8 cellular contexts compared by ENCODE assay signal in genomic region chr17:56819431-56820145, GRCh38. TPM values are rescaled to one million over a fixed set of nuclear protein-coding genes. Genes with fewer than 3 reads are reported as not detected.
DNase-seq lines count a peak whose midpoint lies in the region; ATAC-seq and TF ChIP-seq lines count a peak whose summit lies in the region.

No MANE protein-coding gene starts in this region.

- no peak overlapping the region for H3K4me3 Mint-ChIP-seq in activated T-helper 1 cell treated with anti-CD3 and anti-CD28 coated beads, Interleukin-12 subunit alpha, Interleukin-12 subunit beta, Interleukin-2, Interleukin-4 antibody, amounts not matched to agents 30 ng/mL and 10 ng/mL and 1 ng/mL, durations not matched to agents 14 hours and 24 hours and 36 hours
- H3K4me3 Mint-ChIP-seq in type B pancreatic cell = no peak overlapping the region

- peaks cover 6% of the 10 kb centered on the region for H3K27me3 Mint-ChIP-seq in activated T-helper 1 cell treated with anti-CD3 and anti-CD28 coated beads, Interleukin-12 subunit alpha, Interleukin-12 subunit beta, Interleukin-2, Interleukin-4 antibody, amounts not matched to agents 30 ng/mL and 10 ng/mL and 1 ng/mL, durations not matched to agents 14 hours and 24 hours and 36 hours (ENCODE audit: insufficient read depth)
- peaks cover 13% of the 10 kb centered on the region for H3K27me3 Mint-ChIP-seq in type B pancreatic cell

- DNase-seq in D341Med (ENCODE audit: low spot score) (peak; percentile 90), LoVo (ENCODE audit: low spot score) (peak; percentile 81), RWPE2 (ENCODE audit: low spot score) (no peak), fibroblast of villous mesenchyme (ENCODE audit: low read depth) (peak; percentile 65), ovary (peak; percentile 41 to 67 (median 50)), type B pancreatic cell (ENCODE audit: extremely low spot score, unreplicated experiment) (no peak)
- DNase-seq in activated T-helper 1 cell treated with anti-CD3 and anti-CD28 coated beads, Interleukin-12 subunit alpha, Interleukin-12 subunit beta, Interleukin-2, Interleukin-4 antibody, amounts not matched to agents 30 ng/mL and 10 ng/mL and 1 ng/mL, durations not matched to agents 14 hours and 24 hours and 36 hours (ENCODE audit: low spot score) = peak; percentile 62

- H3K27me3 ChIP-seq in RWPE2 (ENCODE audit: insufficient read depth, poor library complexity, severe bottlenecking) (no peaks in the 10 kb centered on the region), ovary (no peaks in the 10 kb centered on the region)

- H3K4me1 Mint-ChIP-seq in activated T-helper 1 cell treated with anti-CD3 and anti-CD28 coated beads, Interleukin-12 subunit alpha, Interleukin-12 subunit beta, Interleukin-2, Interleukin-4 antibody, amounts not matched to agents 30 ng/mL and 10 ng/mL and 1 ng/mL, durations not matched to agents 14 hours and 24 hours and 36 hours (ENCODE audit: low read depth) = peaks cover 7% of the 10 kb centered on the region
- peaks cover 14% of the 10 kb centered on the region for H3K4me1 Mint-ChIP-seq in type B pancreatic cell (ENCODE audit: unreplicated experiment)

- H3K9me3 ChIP-seq in RWPE2 (ENCODE audit: severe bottlenecking) (no peaks in the 10 kb centered on the region), ovary (no peaks in the 10 kb centered on the region)

- H3K4me3 ChIP-seq in RWPE2 (ENCODE audit: severe bottlenecking) = no peak overlapping the region
- no peak overlapping the region for H3K4me3 ChIP-seq in fibroblast of villous mesenchyme (ENCODE audit: low read depth, low read length)
- no peak overlapping the region for H3K4me3 ChIP-seq in ovary

- WGBS in ovary, 3 donors = 15 to 22% (median 20%) methylated on average over 14 of the region's 14 CpGs

- TF ChIP-seq POLR2A in ovary (IDR thresholded peaks at IDR 0.05) = no peak

- H3K36me3 Mint-ChIP-seq in activated T-helper 1 cell treated with anti-CD3 and anti-CD28 coated beads, Interleukin-12 subunit alpha, Interleukin-12 subunit beta, Interleukin-2, Interleukin-4 antibody, amounts not matched to agents 30 ng/mL and 10 ng/mL and 1 ng/mL, durations not matched to agents 14 hours and 24 hours and 36 hours (ENCODE audit: low read depth) = peaks cover 2% of the 10 kb centered on the region
- H3K36me3 Mint-ChIP-seq in type B pancreatic cell = no peaks in the 10 kb centered on the region

- ATAC-seq in GM21526 (IDR thresholded peaks at IDR 0.05; ENCODE audit: low FRiP score, unreplicated experiment) (peak; percentile 72), RWPE2 (ENCODE audit: low read depth) (peak; percentile 88)

- H3K4me1 ChIP-seq in RWPE2 (ENCODE audit: insufficient read depth, poor library complexity, severe bottlenecking) (peaks cover 3% of the 10 kb centered on the region), ovary (ENCODE audit: insufficient read depth) (no peaks in the 10 kb centered on the region)

- intact Hi-C loops in activated T-helper 1 cell treated with anti-CD3 and anti-CD28 coated beads, Interleukin-12 subunit alpha, Interleukin-12 subunit beta, Interleukin-2, Interleukin-4 antibody, amounts not matched to agents 30 ng/mL and 10 ng/mL and 1 ng/mL, durations not matched to agents 14 hours and 24 hours and 36 hours (cut with micrococcal nuclease) = loop anchor here (1.0 kb wide), 3 partner anchors 14 to 142 kb away; partner anchors contain the start of genes C17orf67 and COIL
- intact Hi-C loops in ovary (cut with DNase I) = loop anchor here (5.0 to 10.0 kb wide), 3 partner anchors 115 to 123 kb away; no protein-coding TSS in a partner anchor

- no peak overlapping the region for H3K27ac ChIP-seq in RWPE2 (ENCODE audit: poor library complexity, severe bottlenecking)
- no peak overlapping the region for H3K27ac ChIP-seq in ovary

- no peak overlapping the region for H3K27ac Mint-ChIP-seq in activated T-helper 1 cell treated with anti-CD3 and anti-CD28 coated beads, Interleukin-12 subunit alpha, Interleukin-12 subunit beta, Interleukin-2, Interleukin-4 antibody, amounts not matched to agents 30 ng/mL and 10 ng/mL and 1 ng/mL, durations not matched to agents 14 hours and 24 hours and 36 hours
- no peak overlapping the region for H3K27ac Mint-ChIP-seq in type B pancreatic cell

- TF ChIP-seq CTCF in RWPE2 (IDR thresholded peaks at IDR 0.05; ENCODE audit: poor library complexity, severe bottlenecking) (peak; percentile 91), fibroblast of villous mesenchyme (IDR thresholded peaks at IDR 0.05; ENCODE audit: insufficient read depth, low read depth, low read length) (peak; percentile 76), ovary (IDR thresholded peaks at IDR 0.05) (peak; percentile 57 to 67 (median 63)), type B pancreatic cell (conservative IDR thresholded peaks at IDR 0.05) (peak; percentile 91)

- H3K36me3 ChIP-seq in RWPE2 (ENCODE audit: low read depth) (no peaks in the 10 kb centered on the region), ovary (no peaks in the 10 kb centered on the region)

- no peak for TF ChIP-seq EP300 in ovary (IDR thresholded peaks at IDR 0.05)

- H3K9me3 Mint-ChIP-seq in activated T-helper 1 cell treated with anti-CD3 and anti-CD28 coated beads, Interleukin-12 subunit alpha, Interleukin-12 subunit beta, Interleukin-2, Interleukin-4 antibody, amounts not matched to agents 30 ng/mL and 10 ng/mL and 1 ng/mL, durations not matched to agents 14 hours and 24 hours and 36 hours = no peaks in the 10 kb centered on the region
- no peaks in the 10 kb centered on the region for H3K9me3 Mint-ChIP-seq in type B pancreatic cell

RNA-seq across cellular contexts. Expression of gene C17orf67, which starts 14.1 kb away (rescaled TPM):
- 3.1 TPM in 2 replicates for total RNA-seq in activated T-helper 1 cell treated with anti-CD3 and anti-CD28 coated beads, Interleukin-12 subunit alpha, Interleukin-12 subunit beta, Interleukin-2, Interleukin-4 antibody, amounts not matched to agents 30 ng/mL and 10 ng/mL and 1 ng/mL, durations not matched to agents 14 hours and 24 hours and 36 hours
- total RNA-seq in fibroblast of villous mesenchyme (0.64 and 0.86 TPM in 2 replicates), ovary (1 to 10 TPM; 2.4 to 6.0 (median 3.3) TPM), type B pancreatic cell (ENCODE audit: low replicate concordance) (2.0 and 4.1 TPM in 2 replicates)
- 1 to 10 TPM; 1.5 to 2.6 TPM for polyA plus RNA-seq in ovary

RNA-seq across cellular contexts. Expression of gene DGKE, which starts 14.4 kb away (rescaled TPM):
- total RNA-seq in activated T-helper 1 cell treated with anti-CD3 and anti-CD28 coated beads, Interleukin-12 subunit alpha, Interleukin-12 subunit beta, Interleukin-2, Interleukin-4 antibody, amounts not matched to agents 30 ng/mL and 10 ng/mL and 1 ng/mL, durations not matched to agents 14 hours and 24 hours and 36 hours = 31.8 and 34.3 TPM in 2 replicates
- 7.1 and 12.1 TPM in 2 replicates for total RNA-seq in fibroblast of villous mesenchyme
- 10 to 100 TPM in 6 of 7 donors, 1 to 10 TPM in 1; 8.5 to 16.4 (median 11.8) TPM for total RNA-seq in ovary
- polyA plus RNA-seq in ovary = 1 to 10 TPM; 3.0 to 5.0 TPM
- total RNA-seq in type B pancreatic cell (ENCODE audit: low replicate concordance) = 5.3 and 6.9 TPM in 2 replicates

Comparison
In these comparisons a context has a peak if more than half of its experiments do, and no peak if none do; other contexts are left out.
1. DNase-seq: peak in D341Med (single experiment), LoVo (single experiment), activated T-helper 1 cell treated with anti-CD3 and anti-CD28 coated beads, Interleukin-12 subunit alpha, Interleukin-12 subunit beta, Interleukin-2, Interleukin-4 antibody, amounts not matched to agents 30 ng/mL and 10 ng/mL and 1 ng/mL, durations not matched to agents 14 hours and 24 hours and 36 hours (single experiment), fibroblast of villous mesenchyme (single experiment) and ovary (5 of 5); none in RWPE2 (single experiment) and type B pancreatic cell (single experiment).
2. Peak in every context shown above with its lines, with median percentiles within 50 percentile points of each other: CTCF ChIP-seq.